In genomic region chr18:73047688-73048087, GRCh38 we compare ENCODE assay signal across 22 cellular contexts.
"Had no signal": no experiment of that assay in that cellular context is flagged by ENCODE, and none has a peak within 500 bp of the region (broad histone marks: within the 10 kb centered on the region; RNA-seq: fewer than 3 reads in every experiment).

No MANE protein-coding gene starts in this region.

- H3K4me1 Mint-ChIP-seq: activated CD4-positive, alpha-beta memory T cell treated with anti-CD3 and anti-CD28 coated beads, Interleukin-2, amount 10 ng/mL, durations not matched to agents 7 days and 5 days; activated CD8-positive, alpha-beta memory T cell treated with anti-CD3 and anti-CD28 coated beads, Interleukin-2, amount 10 ng/mL, durations not matched to agents 7 days and 5 days; activated T-helper 17 cell treated with anti-CD3 and anti-CD28 coated beads, Interleukin-2, amount 50 U/mL, for 72 hours; immature natural killer cell; naive thymus-derived CD8-positive, alpha-beta T cell; stimulated activated memory B cell treated with anti-CD40 and anti-IgM and Interleukin-4, amounts not matched to agents 10 μg/mL and 1 μg/mL and 100 μg/mL, for 72 hours had no signal

- H3K4me3 ChIP-seq: body of pancreas, esophagus muscularis mucosa, pancreas, testis had no signal

- H3K27ac ChIP-seq: body of pancreas, esophagus muscularis mucosa, neutrophil, pancreas, testis had no signal

- H3K9me3 ChIP-seq: neutrophil, pancreas, testis had no signal

- H3K4me3 Mint-ChIP-seq: activated CD4-positive, alpha-beta memory T cell treated with anti-CD3 and anti-CD28 coated beads, Interleukin-2, amount 10 ng/mL, durations not matched to agents 7 days and 5 days; activated CD8-positive, alpha-beta memory T cell treated with anti-CD3 and anti-CD28 coated beads, Interleukin-2, amount 10 ng/mL, durations not matched to agents 7 days and 5 days; activated T-helper 17 cell treated with anti-CD3 and anti-CD28 coated beads, Interleukin-2, amount 50 U/mL, for 72 hours; immature natural killer cell; naive thymus-derived CD8-positive, alpha-beta T cell; stimulated activated memory B cell treated with anti-CD40 and anti-IgM and Interleukin-4, amounts not matched to agents 10 μg/mL and 1 μg/mL and 100 μg/mL, for 72 hours; type B pancreatic cell; WTC11 had no signal

- H3K36me3 Mint-ChIP-seq: activated CD8-positive, alpha-beta memory T cell treated with anti-CD3 and anti-CD28 coated beads, Interleukin-2, amount 10 ng/mL, durations not matched to agents 7 days and 5 days; immature natural killer cell; naive thymus-derived CD8-positive, alpha-beta T cell; stimulated activated memory B cell treated with anti-CD40 and anti-IgM and Interleukin-4, amounts not matched to agents 10 μg/mL and 1 μg/mL and 100 μg/mL, for 72 hours; type B pancreatic cell; WTC11 had no signal

- ATAC-seq: activated CD8-positive, alpha-beta memory T cell treated with anti-CD3 and anti-CD28 coated beads, Interleukin-2, amount 10 ng/mL, durations not matched to agents 7 days and 5 days; activated T-helper 17 cell treated with anti-CD3 and anti-CD28 coated beads, Interleukin-2, amount 50 U/mL, for 72 hours; body of pancreas; left ventricle myocardium superior; naive thymus-derived CD8-positive, alpha-beta T cell; pancreas; sciatic nerve; stimulated activated memory B cell treated with anti-CD40 and anti-IgM and Interleukin-4, amounts not matched to agents 10 μg/mL and 1 μg/mL and 100 μg/mL, for 72 hours; WTC11 had no signal

- H3K27me3 Mint-ChIP-seq: activated CD4-positive, alpha-beta memory T cell treated with anti-CD3 and anti-CD28 coated beads, Interleukin-2, amount 10 ng/mL, durations not matched to agents 7 days and 5 days; activated CD8-positive, alpha-beta memory T cell treated with anti-CD3 and anti-CD28 coated beads, Interleukin-2, amount 10 ng/mL, durations not matched to agents 7 days and 5 days; activated T-helper 17 cell treated with anti-CD3 and anti-CD28 coated beads, Interleukin-2, amount 50 U/mL, for 72 hours; naive thymus-derived CD8-positive, alpha-beta T cell; stimulated activated memory B cell treated with anti-CD40 and anti-IgM and Interleukin-4, amounts not matched to agents 10 μg/mL and 1 μg/mL and 100 μg/mL, for 72 hours; type B pancreatic cell had no signal

- H3K36me3 ChIP-seq: esophagus muscularis mucosa, neutrophil, pancreas had no signal

- H3K4me1 ChIP-seq: body of pancreas, esophagus muscularis mucosa, pancreas, testis had no signal

- H3K27ac Mint-ChIP-seq: activated CD4-positive, alpha-beta memory T cell treated with anti-CD3 and anti-CD28 coated beads, Interleukin-2, amount 10 ng/mL, durations not matched to agents 7 days and 5 days; activated CD8-positive, alpha-beta memory T cell treated with anti-CD3 and anti-CD28 coated beads, Interleukin-2, amount 10 ng/mL, durations not matched to agents 7 days and 5 days; activated T-helper 17 cell treated with anti-CD3 and anti-CD28 coated beads, Interleukin-2, amount 50 U/mL, for 72 hours; immature natural killer cell; naive thymus-derived CD8-positive, alpha-beta T cell; stimulated activated memory B cell treated with anti-CD40 and anti-IgM and Interleukin-4, amounts not matched to agents 10 μg/mL and 1 μg/mL and 100 μg/mL, for 72 hours; type B pancreatic cell; WTC11 had no signal

- DNase-seq: activated CD4-positive, alpha-beta memory T cell treated with anti-CD3 and anti-CD28 coated beads, Interleukin-2, amount 10 ng/mL, durations not matched to agents 7 days and 5 days; activated CD4-positive, alpha-beta T cell treated with anti-CD3 and anti-CD28 coated beads for 48 hours; activated CD8-positive, alpha-beta memory T cell treated with anti-CD3 and anti-CD28 coated beads, Interleukin-2, amount 10 ng/mL, durations not matched to agents 7 days and 5 days; activated naive CD4-positive, alpha-beta T cell treated with Interleukin-2 at 50 U/mL for 16 hours; body of pancreas; dermis blood vessel endothelial cell; effector memory CD4-positive, alpha-beta T cell; immature natural killer cell; kidney glomerular epithelial cell; left ventricle myocardium superior; mesenchymal stem cell; naive thymus-derived CD8-positive, alpha-beta T cell; pancreas; stimulated activated CD4-positive, alpha-beta T cell treated with anti-CD3 and anti-CD28 coated beads, Interleukin-4, amount 100 ng/mL, for 4 hours; testis had no signal

- H3K27me3 ChIP-seq: body of pancreas, esophagus muscularis mucosa, neutrophil, pancreas, testis had no signal
